ENCODE assay signal across 28 cellular contexts in the genomic region with DNA sequence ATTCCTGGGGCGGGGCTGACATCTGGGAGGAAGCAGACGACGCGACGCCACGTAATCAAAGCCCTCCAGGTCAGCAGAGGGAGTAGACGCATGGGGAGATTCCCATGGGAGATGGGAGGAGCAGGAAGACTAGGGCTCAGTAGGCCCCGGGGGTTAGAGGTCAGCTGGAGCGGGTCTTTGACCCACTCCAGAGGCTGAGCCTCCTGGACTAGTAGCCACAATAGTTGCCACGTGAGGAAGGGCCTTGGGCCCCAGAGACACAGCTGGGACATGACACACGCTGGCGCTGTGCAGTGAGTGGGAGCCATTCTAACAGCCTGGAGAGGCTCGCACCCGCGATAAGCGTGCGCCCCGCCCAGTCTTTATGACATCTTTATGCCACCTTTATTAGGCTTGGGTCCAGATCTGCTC.
"Had no signal": no experiment of that assay in that cellular context is flagged by ENCODE, and none has a peak within 500 bp of the region (broad histone marks: within the 10 kb centered on the region; RNA-seq: fewer than 3 reads in every experiment).

No MANE protein-coding gene starts in this region.

- H3K27ac Mint-ChIP-seq: activated B cell treated with CpG ODN at 0.5 μM for 24 hours; activated CD8-positive, alpha-beta T cell treated with anti-CD3 and anti-CD28 coated beads for 36 hours; activated naive CD4-positive, alpha-beta T cell treated with anti-CD3 and anti-CD28 coated beads, Interleukin-2, amount 50 U/mL, for 24 hours; activated naive CD8-positive, alpha-beta T cell treated with anti-CD3 and anti-CD28 coated beads, Interleukin-2, amount 50 U/mL, for 24 hours; activated T-helper 17 cell treated with anti-CD3 and anti-CD28 coated beads, Interleukin-2, amount 50 U/mL, for 72 hours; memory B cell; naive thymus-derived CD8-positive, alpha-beta T cell; progenitor cell of endocrine pancreas; T-helper 2 cell treated with Interferon-gamma antibody and Interleukin-4, amounts not matched to agents 5 μg/mL and 100 μg/mL, for 36 hours had no signal

- H3K9me3 ChIP-seq: esophagus squamous epithelium, spleen, suprapubic skin, tibial artery had no signal

- H3K4me3 Mint-ChIP-seq: activated B cell treated with CpG ODN at 0.5 μM for 24 hours; activated CD8-positive, alpha-beta T cell treated with anti-CD3 and anti-CD28 coated beads for 36 hours; activated naive CD4-positive, alpha-beta T cell treated with anti-CD3 and anti-CD28 coated beads, Interleukin-2, amount 50 U/mL, for 24 hours; activated naive CD8-positive, alpha-beta T cell treated with anti-CD3 and anti-CD28 coated beads, Interleukin-2, amount 50 U/mL, for 24 hours; activated T-cell treated with anti-CD3 and anti-CD28 coated beads, Interleukin-2, amount 50 U/mL, for 4 hours; activated T-helper 17 cell treated with anti-CD3 and anti-CD28 coated beads, Interleukin-2, amount 50 U/mL, for 72 hours; memory B cell; naive thymus-derived CD8-positive, alpha-beta T cell; neural crest cell; T-helper 2 cell treated with Interferon-gamma antibody and Interleukin-4, amounts not matched to agents 5 μg/mL and 100 μg/mL, for 36 hours had no signal

- ATAC-seq: activated CD8-positive, alpha-beta T cell treated with anti-CD3 and anti-CD28 coated beads for 36 hours; activated naive CD8-positive, alpha-beta T cell treated with anti-CD3 and anti-CD28 coated beads, Interleukin-2, amount 50 U/mL, for 24 hours; activated T-cell treated with anti-CD3 and anti-CD28 coated beads, Interleukin-2, amount 50 U/mL, for 4 hours; activated T-helper 17 cell treated with anti-CD3 and anti-CD28 coated beads, Interleukin-2, amount 50 U/mL, for 72 hours; naive thymus-derived CD8-positive, alpha-beta T cell had no signal

- H3K9me3 Mint-ChIP-seq: activated B cell treated with CpG ODN at 0.5 μM for 24 hours; activated CD8-positive, alpha-beta T cell treated with anti-CD3 and anti-CD28 coated beads for 36 hours; activated naive CD4-positive, alpha-beta T cell treated with anti-CD3 and anti-CD28 coated beads, Interleukin-2, amount 50 U/mL, for 24 hours; activated naive CD8-positive, alpha-beta T cell treated with anti-CD3 and anti-CD28 coated beads, Interleukin-2, amount 50 U/mL, for 24 hours; activated T-cell treated with anti-CD3 and anti-CD28 coated beads, Interleukin-2, amount 50 U/mL, for 4 hours; activated T-helper 17 cell treated with anti-CD3 and anti-CD28 coated beads, Interleukin-2, amount 50 U/mL, for 72 hours; memory B cell; naive thymus-derived CD8-positive, alpha-beta T cell; T-helper 2 cell treated with Interferon-gamma antibody and Interleukin-4, amounts not matched to agents 5 μg/mL and 100 μg/mL, for 36 hours had no signal

- H3K4me3 ChIP-seq: esophagus squamous epithelium, spleen, suprapubic skin, tibial artery had no signal

- H3K27me3 Mint-ChIP-seq: activated B cell treated with CpG ODN at 0.5 μM for 24 hours; activated CD8-positive, alpha-beta T cell treated with anti-CD3 and anti-CD28 coated beads for 36 hours; activated naive CD4-positive, alpha-beta T cell treated with anti-CD3 and anti-CD28 coated beads, Interleukin-2, amount 50 U/mL, for 24 hours; activated naive CD8-positive, alpha-beta T cell treated with anti-CD3 and anti-CD28 coated beads, Interleukin-2, amount 50 U/mL, for 24 hours; activated T-helper 17 cell treated with anti-CD3 and anti-CD28 coated beads, Interleukin-2, amount 50 U/mL, for 72 hours; memory B cell; naive thymus-derived CD8-positive, alpha-beta T cell; progenitor cell of endocrine pancreas had no signal

- H3K36me3 ChIP-seq: esophagus squamous epithelium, spleen, suprapubic skin, tibial artery had no signal

- H3K4me1 Mint-ChIP-seq: activated B cell treated with CpG ODN at 0.5 μM for 24 hours; activated naive CD4-positive, alpha-beta T cell treated with anti-CD3 and anti-CD28 coated beads, Interleukin-2, amount 50 U/mL, for 24 hours; activated naive CD8-positive, alpha-beta T cell treated with anti-CD3 and anti-CD28 coated beads, Interleukin-2, amount 50 U/mL, for 24 hours; activated T-helper 17 cell treated with anti-CD3 and anti-CD28 coated beads, Interleukin-2, amount 50 U/mL, for 72 hours; memory B cell; neural crest cell had no signal

- DNase-seq: activated B cell treated with CpG ODN at 0.5 μM for 24 hours; activated CD4-positive, alpha-beta T cell treated with anti-CD3 and anti-CD28 coated beads, Interleukin-2, amount 50 U/mL, for 1 hour; activated CD8-positive, alpha-beta T cell treated with anti-CD3 and anti-CD28 coated beads for 36 hours; activated gamma-delta T cell treated with Interleukin-2 at 50 U/mL for 16 hours; activated naive CD8-positive, alpha-beta T cell treated with anti-CD3 and anti-CD28 coated beads, Interleukin-2, amount 50 U/mL, for 24 hours; activated T-cell treated with anti-CD3 and anti-CD28 coated beads, Interleukin-2, amount 50 U/mL, for 4 hours; amygdala; central memory CD4-positive, alpha-beta T cell; effector CD8-positive, alpha-beta T cell; esophagus squamous epithelium; foreskin melanocyte; midbrain; naive thymus-derived CD8-positive, alpha-beta T cell; spleen; stimulated activated naive CD4-positive, alpha-beta T cell; T-helper 1 cell; tibial artery had no signal

- H3K27ac ChIP-seq: epithelial cell of prostate, esophagus squamous epithelium, spleen, suprapubic skin, tibial artery had no signal

- FAIRE-seq: colon, endometrium, islet of Langerhans had no signal

- H3K27me3 ChIP-seq: esophagus squamous epithelium, spleen, suprapubic skin, tibial artery had no signal

- H3K4me1 ChIP-seq: esophagus squamous epithelium, spleen, suprapubic skin, tibial artery had no signal
